21 cellular contexts compared by ENCODE assay signal in the genomic region with DNA sequence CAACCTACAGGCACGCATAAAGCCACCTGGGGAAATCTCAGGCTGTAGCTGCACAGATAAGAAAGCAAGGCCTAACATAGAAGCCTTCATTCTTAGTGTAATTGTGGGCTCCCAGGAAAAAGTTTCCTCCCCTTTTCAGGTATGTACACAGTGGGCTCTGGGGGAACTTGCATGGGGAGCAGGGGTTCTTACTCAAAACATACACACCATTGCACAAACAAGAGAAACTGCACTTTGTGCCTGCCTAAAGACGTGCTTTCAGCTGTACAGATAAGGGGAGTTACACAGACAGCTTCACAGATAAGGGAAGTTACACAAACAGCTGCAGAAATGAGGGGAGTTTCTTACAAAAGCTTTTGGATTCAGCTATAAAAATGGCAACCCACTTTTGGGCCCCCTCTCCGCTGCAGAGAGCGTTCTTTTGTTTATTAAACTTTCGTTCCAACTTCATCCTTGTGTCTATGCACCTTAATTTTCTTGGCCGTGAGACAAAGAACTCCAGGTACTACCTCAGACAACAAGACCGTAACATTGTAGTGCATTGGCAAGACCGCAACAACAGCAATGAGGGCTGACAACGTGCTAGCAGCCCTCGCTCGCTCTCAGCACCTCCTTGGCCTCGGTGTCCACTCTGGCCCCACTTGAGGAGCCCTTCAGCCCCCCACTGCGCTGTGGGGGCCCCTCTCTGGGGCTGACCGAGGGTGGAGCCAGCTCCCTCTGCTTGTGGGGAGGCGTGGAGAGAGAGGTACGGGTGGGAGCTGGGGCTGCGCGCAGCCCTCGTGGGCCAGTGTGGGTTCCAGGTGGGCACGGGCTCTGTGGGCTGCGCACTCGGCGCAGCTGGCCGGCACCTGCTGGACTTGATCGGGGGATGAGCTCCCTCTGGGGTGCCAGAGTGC.
DNase-seq lines count a peak whose midpoint lies in the region; ATAC-seq and TF ChIP-seq lines count a peak whose summit lies in the region.
"Had no signal": no experiment of that assay in that cellular context is flagged by ENCODE, and none has a peak within 500 bp of the region (broad histone marks: within the 10 kb centered on the region; RNA-seq: fewer than 3 reads in every experiment).

No MANE protein-coding gene starts in this region.

- TF ChIP-seq POLR2A in uterus (IDR thresholded peaks at IDR 0.05): no peak

- H3K4me1 Mint-ChIP-seq in stimulated activated naive CD8-positive, alpha-beta T cell treated with anti-CD3 and anti-CD28 coated beads, Interleukin-15, amount 100 ng/mL, for 72 hours: no peaks in the 10 kb centered on the region
- H3K4me1 Mint-ChIP-seq: CD4-positive, CD25-positive, alpha-beta regulatory T cell; IgD-negative memory B cell had no signal

- H3K4me2 ChIP-seq in hepatocyte: peak overlapping the region; percentile 67

- no peak overlapping the region for H3K27ac Mint-ChIP-seq in stimulated activated naive CD8-positive, alpha-beta T cell treated with anti-CD3 and anti-CD28 coated beads, Interleukin-15, amount 100 ng/mL, for 72 hours
- H3K27ac Mint-ChIP-seq: CD4-positive, CD25-positive, alpha-beta regulatory T cell; IgD-negative memory B cell had no signal

- no peaks in the 10 kb centered on the region for H4K20me1 ChIP-seq in hepatocyte (ENCODE audit: insufficient read depth, poor library complexity, severe bottlenecking)

- TF ChIP-seq CTCF in hepatocyte (IDR thresholded peaks at IDR 0.05; ENCODE audit: poor library complexity) (no peak), uterus (IDR thresholded peaks at IDR 0.05) (no peak)

- ATAC-seq in stimulated activated naive CD8-positive, alpha-beta T cell treated with anti-CD3 and anti-CD28 coated beads, Interleukin-15, amount 100 ng/mL, for 72 hours: peak; percentile 26
- ATAC-seq in stimulated activated naive CD8-positive, alpha-beta T cell treated with anti-CD3 and anti-CD28 coated beads, Interleukin-15, Interleukin-2, amounts not matched to agents 100 U/mL and 50 U/mL, for 24 hours: no peak
- no peak for ATAC-seq in GM19395 (IDR thresholded peaks at IDR 0.05; ENCODE audit: unreplicated experiment)

- no peaks in the 10 kb centered on the region for H3K36me3 ChIP-seq in hepatocyte (replicated peaks; ENCODE audit: insufficient read depth, low read depth)
- H3K36me3 ChIP-seq in uterus: no peaks in the 10 kb centered on the region

- no peaks in the 10 kb centered on the region for H3K9me3 Mint-ChIP-seq in stimulated activated naive CD8-positive, alpha-beta T cell treated with anti-CD3 and anti-CD28 coated beads, Interleukin-15, amount 100 ng/mL, for 72 hours

- peaks cover 23% of the 10 kb centered on the region for H3K4me1 ChIP-seq in hepatocyte (ENCODE audit: insufficient read depth)
- no peaks in the 10 kb centered on the region for H3K4me1 ChIP-seq in uterus

- intact Hi-C loops in uterus (cut with DNase I; ENCODE audit: low total_unique reads): no loop called here

- WGBS in hepatocyte (ENCODE audit: low lambda C conversion rate, missing lambda C conversion rate): 71% methylated on average over 25 of the region's 25 CpGs

- no peaks in the 10 kb centered on the region for H3K9me2 ChIP-seq in hepatocyte (replicated peaks; ENCODE audit: insufficient read depth)

- H2AFZ ChIP-seq in hepatocyte: peak overlapping the region; percentile 32

- H3K27ac ChIP-seq in hepatocyte (peak overlapping the region; percentile 83), uterus (no peak overlapping the region)
- H3K27ac ChIP-seq: SK-N-MC had no signal

- no peak overlapping the region for H3K4me3 ChIP-seq in hepatocyte
- H3K4me3 ChIP-seq in uterus: no peak overlapping the region
- H3K4me3 ChIP-seq: SK-N-MC had no signal

- H3K79me2 ChIP-seq in hepatocyte: no peaks in the 10 kb centered on the region

- H3K27me3 Mint-ChIP-seq in stimulated activated naive CD8-positive, alpha-beta T cell treated with anti-CD3 and anti-CD28 coated beads, Interleukin-15, amount 100 ng/mL, for 72 hours: peaks cover 10% of the 10 kb centered on the region
- H3K27me3 Mint-ChIP-seq: CD4-positive, CD25-positive, alpha-beta regulatory T cell; IgD-negative memory B cell had no signal

- DNase-seq in stimulated activated naive CD8-positive, alpha-beta T cell treated with anti-CD3 and anti-CD28 coated beads, Interleukin-15, amount 100 ng/mL, for 72 hours: no peak
- no peak for DNase-seq in stimulated activated naive CD8-positive, alpha-beta T cell treated with anti-CD3 and anti-CD28 coated beads, Interleukin-15, Interleukin-2, amounts not matched to agents 100 U/mL and 50 U/mL, for 24 hours
- DNase-seq in OCI-M1 (lab: John Stamatoyannopoulos, UW) (peak; percentile 18), hepatocyte (ENCODE audit: low spot score) (peak; percentile 69), ecto neural progenitor cell (ENCODE audit: low spot score) (no peak), uterus (no peak)
- DNase-seq: CD4-positive, CD25-positive, alpha-beta regulatory T cell; DMS 273 treated with DMSO at 0.1 percent for 48 hours; GOT3; HCEC 1CT; Karpas-422; NCI-H1048; NCI-H1417 treated with DMSO at 0.1 percent for 48 hours; NCI-H187; NCI-H2107; NCI-H446 treated with DMSO at 0.1 percent for 48 hours; NCI-H526 treated with DMSO at 0.1 percent for 48 hours; Right ventricle myocardium superior had no signal

- H3K4me3 Mint-ChIP-seq in stimulated activated naive CD8-positive, alpha-beta T cell treated with anti-CD3 and anti-CD28 coated beads, Interleukin-15, amount 100 ng/mL, for 72 hours: no peak overlapping the region
- H3K4me3 Mint-ChIP-seq: CD4-positive, CD25-positive, alpha-beta regulatory T cell; IgD-negative memory B cell had no signal

- H3K27me3 ChIP-seq in hepatocyte (no peaks in the 10 kb centered on the region), uterus (no peaks in the 10 kb centered on the region)

- no peaks in the 10 kb centered on the region for H3K9me3 ChIP-seq in hepatocyte (ENCODE audit: low read depth)
- no peaks in the 10 kb centered on the region for H3K9me3 ChIP-seq in uterus

Comparison
In these comparisons a context has a peak if more than half of its experiments do, and no peak if none do; other contexts are left out.
1. DNase-seq: peak in OCI-M1 (single experiment) and hepatocyte (single experiment); none in stimulated activated naive CD8-positive, alpha-beta T cell treated with anti-CD3 and anti-CD28 coated beads, Interleukin-15, amount 100 ng/mL, for 72 hours (0 of 2), stimulated activated naive CD8-positive, alpha-beta T cell treated with anti-CD3 and anti-CD28 coated beads, Interleukin-15, Interleukin-2, amounts not matched to agents 100 U/mL and 50 U/mL, for 24 hours (single experiment), ecto neural progenitor cell (single experiment) and uterus (0 of 2).